Comparison of ENCODE assay signal across 31 cellular contexts in the genomic region with DNA sequence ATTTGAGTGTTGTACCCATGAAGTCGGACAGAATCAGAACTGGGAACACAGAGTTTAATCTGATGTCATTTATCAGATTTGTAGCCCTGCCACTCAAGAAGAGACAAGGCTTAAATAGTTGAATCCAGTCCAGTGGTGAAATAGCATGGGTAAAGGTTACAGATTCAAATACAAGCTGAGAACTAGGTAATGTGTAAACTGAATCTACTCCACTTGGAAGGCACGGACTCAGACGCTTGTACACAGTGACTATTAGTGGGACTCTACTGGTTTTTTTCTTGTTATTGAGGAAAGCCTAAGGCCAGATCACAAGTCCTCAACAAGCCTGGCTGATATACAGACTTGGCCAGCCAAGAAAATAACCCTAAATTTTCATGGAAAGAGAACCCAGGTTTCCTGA.
"Had no signal": no experiment of that assay in that cellular context is flagged by ENCODE, and none has a peak within 500 bp of the region (broad histone marks: within the 10 kb centered on the region; RNA-seq: fewer than 3 reads in every experiment).

No MANE protein-coding gene starts in this region.

- H3K36me3 ChIP-seq: neutrophil, uterus had no signal

- H3K36me3 Mint-ChIP-seq: memory B cell, natural killer cell had no signal

- H3K27ac Mint-ChIP-seq: endodermal cell; memory B cell; natural killer cell; stimulated activated naive CD8-positive, alpha-beta T cell treated with anti-CD3 and anti-CD28 coated beads, Interleukin-15, amount 100 ng/mL, for 72 hours had no signal

- H3K4me2 ChIP-seq: smooth muscle cell had no signal

- FAIRE-seq: endothelial cell of umbilical vein, islet of Langerhans had no signal

- H3K27me3 ChIP-seq: esophagus squamous epithelium, heart right ventricle, pancreas, testis, tibial nerve, upper lobe of left lung, uterus had no signal

- H3K4me1 ChIP-seq: esophagus squamous epithelium, heart right ventricle, pancreas, testis, upper lobe of left lung, uterus had no signal

- H3K4me1 Mint-ChIP-seq: endodermal cell; memory B cell; natural killer cell; stimulated activated naive CD8-positive, alpha-beta T cell treated with anti-CD3 and anti-CD28 coated beads, Interleukin-15, amount 100 ng/mL, for 72 hours had no signal

- ATAC-seq: heart right ventricle; left cardiac atrium; left ventricle myocardium superior; natural killer cell; sciatic nerve; stimulated activated naive CD8-positive, alpha-beta T cell treated with anti-CD3 and anti-CD28 coated beads, Interleukin-15, amount 100 ng/mL, for 72 hours had no signal

- DNase-seq: cerebellar nuclear complex; cortex of kidney; effector CD8-positive, alpha-beta T cell; endodermal cell; esophagus squamous epithelium; foreskin melanocyte; glutamatergic neuron; heart right ventricle; hippocampal formation; left cardiac atrium; left ventricle myocardium superior; natural killer cell; pancreas; stimulated activated CD4-positive, alpha-beta T cell treated with anti-CD3 and anti-CD28 coated beads, Interleukin-12 subunit alpha, Interleukin-12 subunit beta, amount 100 ng/mL, for 4 hours; stimulated activated CD4-positive, alpha-beta T cell treated with anti-CD3 and anti-CD28 coated beads, Interleukin-1b, Interleukin-23, amount 100 ng/mL, for 48 hours; stimulated activated CD4-positive, alpha-beta T cell treated with anti-CD3 and anti-CD28 coated beads, Interleukin-4, amount 100 ng/mL, for 1 hour; stimulated activated CD8-positive, alpha-beta memory T cell treated with anti-CD3 and anti-CD28 coated beads, Interleukin-4, amount 100 ng/mL, for 48 hours; stimulated activated naive CD4-positive, alpha-beta T cell; stimulated activated naive CD8-positive, alpha-beta T cell treated with anti-CD3 and anti-CD28 coated beads, Interleukin-15, amount 100 ng/mL, for 72 hours; testis; upper lobe of left lung; uterus had no signal

- H3K27ac ChIP-seq: esophagus squamous epithelium, heart right ventricle, neutrophil, pancreas, testis, tibial nerve, upper lobe of left lung, uterus had no signal

- H3K9me3 ChIP-seq: esophagus squamous epithelium, heart right ventricle, neutrophil, pancreas, testis, tibial nerve, upper lobe of left lung, uterus had no signal

- H3K9me3 Mint-ChIP-seq: endodermal cell; memory B cell; natural killer cell; neural crest cell; stimulated activated naive CD8-positive, alpha-beta T cell treated with anti-CD3 and anti-CD28 coated beads, Interleukin-15, amount 100 ng/mL, for 72 hours had no signal

- H3K4me3 Mint-ChIP-seq: endodermal cell; memory B cell; natural killer cell; neural crest cell; stimulated activated naive CD8-positive, alpha-beta T cell treated with anti-CD3 and anti-CD28 coated beads, Interleukin-15, amount 100 ng/mL, for 72 hours had no signal

- H3K4me3 ChIP-seq: esophagus squamous epithelium, heart right ventricle, lung, pancreas, smooth muscle cell, testis, tibial nerve, upper lobe of left lung, uterus had no signal
